ENCODE assay signal across 8 cellular contexts in the genomic region with DNA sequence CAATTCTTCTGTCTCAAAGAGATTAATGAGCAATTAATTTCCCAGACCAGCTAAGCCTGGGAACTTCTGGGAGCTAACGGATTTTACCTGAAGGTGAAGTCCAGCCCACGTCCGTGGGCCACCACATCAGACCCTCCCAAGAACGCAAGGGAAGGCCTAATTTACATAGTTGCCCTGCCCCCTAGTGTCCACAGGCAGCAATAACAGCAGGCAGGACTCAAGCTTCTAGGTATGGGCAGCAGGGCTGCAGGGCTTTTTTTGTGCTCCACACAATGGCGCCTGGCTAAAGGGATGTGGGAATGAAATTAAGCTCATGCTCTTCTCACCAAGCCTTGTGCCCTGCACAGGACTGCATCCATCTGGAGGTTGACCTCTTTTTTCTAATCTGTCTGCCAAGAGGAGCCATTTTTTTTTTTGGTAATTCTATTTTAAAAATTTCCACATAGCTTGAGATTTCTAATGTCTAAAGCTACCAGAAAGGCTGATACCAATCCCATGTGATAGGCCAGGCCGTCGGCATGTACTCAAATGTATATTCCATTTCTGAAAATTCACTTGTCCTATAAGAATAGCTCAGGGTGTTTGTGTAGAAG.
DNase-seq lines count a peak whose midpoint lies in the region; ATAC-seq and TF ChIP-seq lines count a peak whose summit lies in the region.

No MANE protein-coding gene starts in this region.

- no peak overlapping the region for H3K27ac Mint-ChIP-seq in naive thymus-derived CD8-positive, alpha-beta T cell

- DNase-seq in NCI-H748 treated with DMSO at 0.1 percent for 48 hours (lab: John Stamatoyannopoulos, UW) (peak; percentile 25), epithelial cell of proximal tubule (ENCODE audit: low read depth) (no peak), stromal cell of bone marrow (ENCODE audit: low read depth) (peak; percentile 26)
- peak; percentile 72 for DNase-seq in activated CD8-positive, alpha-beta memory T cell treated with anti-CD3 and anti-CD28 coated beads for 24 hours
- peak; percentile 7 to 67 (median 30) for DNase-seq in naive thymus-derived CD8-positive, alpha-beta T cell

- H3K4me3 Mint-ChIP-seq in naive thymus-derived CD8-positive, alpha-beta T cell: no peak overlapping the region

- POLR2A ChIA-PET in naive thymus-derived CD8-positive, alpha-beta T cell (lab: Charles Lee): no interaction called here

- no peak overlapping the region for H3K27ac ChIP-seq in 22Rv1

- peak; percentile 75 for TF ChIP-seq CTCF in 22Rv1 (IDR thresholded peaks at IDR 0.05)
- peak; percentile 79 for TF ChIP-seq CTCF in GM12874 (IDR thresholded peaks at IDR 0.05; ENCODE audit: insufficient read depth, low read depth, low read length)
- TF ChIP-seq CTCF in epithelial cell of proximal tubule (conservative IDR thresholded peaks at IDR 0.05; ENCODE audit: low read depth, low read length): peak; percentile 79

- H3K9me3 Mint-ChIP-seq in naive thymus-derived CD8-positive, alpha-beta T cell: no peaks in the 10 kb centered on the region

- H3K36me3 Mint-ChIP-seq in naive thymus-derived CD8-positive, alpha-beta T cell: no peaks in the 10 kb centered on the region

- no peak overlapping the region for H3K4me3 ChIP-seq in epithelial cell of proximal tubule (ENCODE audit: low read depth, low read length)

- H3K27me3 Mint-ChIP-seq in naive thymus-derived CD8-positive, alpha-beta T cell: peaks cover 0 to 10% (median 2%) of the 10 kb centered on the region in 5 donors

- H3K4me1 Mint-ChIP-seq in naive thymus-derived CD8-positive, alpha-beta T cell: peaks cover 0 to 21% (median 0%) of the 10 kb centered on the region in 4 donors

- peak; percentile 76 for ATAC-seq in HG03135 (IDR thresholded peaks at IDR 0.05; ENCODE audit: unreplicated experiment)
- peak; percentile 48 to 59 for ATAC-seq in naive thymus-derived CD8-positive, alpha-beta T cell
